Comparison of ENCODE assay signal across 1 cellular context in genomic region chr6:11207199-11207968, GRCh38.
A peak's percentile ranks its signal among the peaks of the same experiment; 100 is the strongest.
TF ChIP-seq lines count a peak whose summit lies in the region.

No MANE protein-coding gene starts in this region.

TF ChIP-seq in HepG2, 621 proteins besides CTCF, POLR2A, EP300 and RAD21 (continued from another document and continues in another):
- TF ChIP-seq POGZ (CRISPR knock-in tag; IDR thresholded peaks at IDR 0.05) (peak; percentile 79), REST (IDR thresholded peaks at IDR 0.05; ENCODE audit: borderline replicate concordance in 1 of 2, low read depth in 1 of 2, low read length in 2 of 2) (peak in 1 of 2 experiments; percentile 15; a peak in 1 of 4 replicates), HMGXB3 (CRISPR knock-in tag; IDR thresholded peaks at IDR 0.05; ENCODE audit: borderline replicate concordance) (peak; percentile 98), ZBTB43 (CRISPR knock-in tag; conservative IDR thresholded peaks at IDR 0.05) (peak; percentile 68; the same call in 1 of the 2 replicates), PAF1 (CRISPR knock-in tag; IDR thresholded peaks at IDR 0.05) (peak; percentile 17; the same call in 1 of the 2 replicates), ZNF205 (CRISPR knock-in tag; IDR thresholded peaks at IDR 0.05) (peak; percentile 86; the same call in 1 of the 2 replicates), CREM (IDR thresholded peaks at IDR 0.05) (peak; percentile 79), CREM (CRISPR knock-in tag; IDR thresholded peaks at IDR 0.05) (no peak), ZSCAN21 (CRISPR knock-in tag; IDR thresholded peaks at IDR 0.05; ENCODE audit: borderline replicate concordance) (no peak), MEIS1 (CRISPR knock-in tag; IDR thresholded peaks at IDR 0.05; ENCODE audit: borderline replicate concordance) (peak; percentile 37; the same call in 1 of the 2 replicates), NFKBIZ (CRISPR knock-in tag; IDR thresholded peaks at IDR 0.05) (0 out of 2 replicates have a peak, but pooled peaks have one; percentile 59), THRA (CRISPR knock-in tag; IDR thresholded peaks at IDR 0.05; ENCODE audit: borderline replicate concordance) (peak; percentile 85; the same call in 1 of the 2 replicates), JUNB (CRISPR knock-in tag; IDR thresholded peaks at IDR 0.05; ENCODE audit: borderline replicate concordance) (peak; percentile 98), NFIB (CRISPR knock-in tag; IDR thresholded peaks at IDR 0.05; ENCODE audit: borderline replicate concordance) (no peak), MIER2 (CRISPR knock-in tag; IDR thresholded peaks at IDR 0.05) (peak; percentile 39; the same call in 1 of the 2 replicates), HMGXB4 (CRISPR knock-in tag; IDR thresholded peaks at IDR 0.05; ENCODE audit: borderline replicate concordance in 1 of 2, low read depth in 1 of 2) (peak in 1 of 2 experiments; percentile 53; a peak in 1 of 4 replicates), KDM3A (CRISPR knock-in tag; IDR thresholded peaks at IDR 0.05; ENCODE audit: low read depth) (peak; percentile 52; the same call in 1 of the 2 replicates), NCOA2 (CRISPR knock-in tag; IDR thresholded peaks at IDR 0.05) (peak; percentile 89), SAP130 (CRISPR knock-in tag; IDR thresholded peaks at IDR 0.05; ENCODE audit: low read depth) (peak; percentile 92), KLF11 (CRISPR knock-in tag; IDR thresholded peaks at IDR 0.05) (0 out of 2 replicates have a peak, but pooled peaks have one; percentile 47), ZNF609 (CRISPR knock-in tag; IDR thresholded peaks at IDR 0.05; ENCODE audit: borderline replicate concordance) (peak; percentile 57), DBP (CRISPR knock-in tag; IDR thresholded peaks at IDR 0.05; ENCODE audit: not compliant biosample characterization) (no peak), ZNF33B (CRISPR knock-in tag; IDR thresholded peaks at IDR 0.05) (no peak), WIZ (CRISPR knock-in tag; IDR thresholded peaks at IDR 0.05) (no peak), SETDB1 (CRISPR knock-in tag; IDR thresholded peaks at IDR 0.05; ENCODE audit: borderline replicate concordance) (no peak), IRF2 (CRISPR knock-in tag; IDR thresholded peaks at IDR 0.05) (peak; percentile 53; the same call in 1 of the 2 replicates), BATF2 (CRISPR knock-in tag; IDR thresholded peaks at IDR 0.05) (no peak), ISL2 (CRISPR knock-in tag; IDR thresholded peaks at IDR 0.05) (peak; percentile 54; the same call in 1 of the 2 replicates), ONECUT2 (CRISPR knock-in tag; IDR thresholded peaks at IDR 0.05) (peak; percentile 48; the same call in 1 of the 2 replicates), MLX (CRISPR knock-in tag; IDR thresholded peaks at IDR 0.05) (peak; percentile 77; the same call in 1 of the 2 replicates), JUN (CRISPR knock-in tag; IDR thresholded peaks at IDR 0.05) (peak; percentile 95), ZNF589 (CRISPR knock-in tag; conservative IDR thresholded peaks at IDR 0.05) (no peak), ETV5 (CRISPR knock-in tag; IDR thresholded peaks at IDR 0.05; ENCODE audit: borderline replicate concordance) (peak; percentile 76; the same call in 1 of the 2 replicates), NR2F1 (CRISPR knock-in tag; IDR thresholded peaks at IDR 0.05) (0 out of 4 replicates have a peak, but pooled peaks of 1 of the 2 experiments have one; percentile 14), ATF7 (IDR thresholded peaks at IDR 0.05) (peak; percentile 96), ATF7 (CRISPR knock-in tag; IDR thresholded peaks at IDR 0.05) (peak; percentile 24; the same call in 1 of the 2 replicates), ZBTB38 (CRISPR knock-in tag; IDR thresholded peaks at IDR 0.05) (0 out of 2 replicates have a peak, but pooled peaks have one; percentile 13), ZNF24 (IDR thresholded peaks at IDR 0.05) (no peak), MEF2D (CRISPR knock-in tag; IDR thresholded peaks at IDR 0.05) (peak; percentile 93), TAF1 (CRISPR knock-in tag; IDR thresholded peaks at IDR 0.05) (peak; percentile 19; the same call in 1 of the 2 replicates), TBX2 (CRISPR knock-in tag; IDR thresholded peaks at IDR 0.05; ENCODE audit: borderline replicate concordance) (peak; percentile 85), TEAD3 (CRISPR knock-in tag; optimal IDR thresholded peaks at IDR 0.05; ENCODE audit: borderline replicate concordance) (peak; percentile 97), HOXA3 (CRISPR knock-in tag; IDR thresholded peaks at IDR 0.05) (0 out of 2 replicates have a peak, but pooled peaks have one; percentile 33)
